Comparison of ENCODE assay signal across 8 cellular contexts in the genomic region with DNA sequence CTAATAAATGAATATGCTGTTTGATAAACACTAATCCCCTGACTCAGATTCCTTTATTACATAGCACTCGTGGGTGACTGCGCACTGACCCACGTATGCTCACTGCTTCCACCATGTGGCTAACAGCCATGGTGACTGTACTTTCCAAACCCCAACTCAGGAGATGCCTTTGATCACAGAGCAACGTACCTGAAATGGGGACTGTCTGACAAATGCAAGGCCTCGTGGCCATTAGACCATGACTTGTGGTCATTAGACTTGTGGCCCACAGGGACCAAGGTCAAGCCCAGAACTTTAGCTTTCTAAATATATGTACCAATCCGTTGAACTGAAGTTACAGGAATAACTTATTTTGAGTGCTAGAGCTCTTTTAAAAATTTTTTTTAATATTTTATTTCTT. TPM values are rescaled to one million over a fixed set of nuclear protein-coding genes. Genes with fewer than 3 reads are reported as not detected.
DNase-seq lines count a peak whose midpoint lies in the region; ATAC-seq and TF ChIP-seq lines count a peak whose summit lies in the region.

No MANE protein-coding gene starts in this region.

- POLR2A ChIA-PET in CD8-positive, alpha-beta memory T cell (lab: Charles Lee): no interaction called here
- POLR2A ChIA-PET in OCI-LY7 (lab: Charles Lee): interaction anchor here (0.9 kb wide), 1 partner anchor 49 kb away, joined by 3 read pairs; no protein-coding TSS in a partner anchor

- H3K27ac Mint-ChIP-seq in CD8-positive, alpha-beta memory T cell: peak overlapping the region; percentile 17 to 87 (median 82)

- no peaks in the 10 kb centered on the region for H3K9me2 ChIP-seq in OCI-LY7 (ENCODE audit: insufficient read depth, low read length)

- CTCF ChIA-PET in CD8-positive, alpha-beta memory T cell (lab: Charles Lee): interaction anchor here (0.7 to 1.7 kb wide), 11 partner anchors 15 to 164 kb away, joined by 3 to 15 read pairs (median 4); no protein-coding TSS in a partner anchor
- CTCF ChIA-PET in OCI-LY7 (lab: Charles Lee; ENCODE audit: unreplicated experiment): no interaction called here

- H3K4me2 ChIP-seq in OCI-LY7 (ENCODE audit: low read length) (no peak overlapping the region), parathyroid adenoma (ENCODE audit: low read length) (no peak overlapping the region)

- peak; percentile 87 for TF ChIP-seq CTCF in OCI-LY7 (conservative IDR thresholded peaks at IDR 0.05; ENCODE audit: low read length)
- TF ChIP-seq CTCF in parathyroid adenoma (IDR thresholded peaks at IDR 0.05): peak; percentile 72

- no peak overlapping the region for H3K9ac ChIP-seq in parathyroid adenoma

- no peaks in the 10 kb centered on the region for H3K27me3 Mint-ChIP-seq in CD8-positive, alpha-beta memory T cell
- no peaks in the 10 kb centered on the region for H3K27me3 Mint-ChIP-seq in activated T-cell treated with anti-CD3 and anti-CD28 coated beads, Interleukin-2, amount 50 U/mL, for 4 hours (ENCODE audit: low read depth)

- H3K4me1 Mint-ChIP-seq in CD8-positive, alpha-beta memory T cell: peaks cover 29 to 46% (median 41%) of the 10 kb centered on the region in 3 donors
- H3K4me1 Mint-ChIP-seq in activated T-cell treated with anti-CD3 and anti-CD28 coated beads, Interleukin-2, amount 50 U/mL, for 4 hours (ENCODE audit: low read depth): peaks cover 36% of the 10 kb centered on the region

- H3K9me3 Mint-ChIP-seq in CD8-positive, alpha-beta memory T cell: no peaks in the 10 kb centered on the region
- no peaks in the 10 kb centered on the region for H3K9me3 Mint-ChIP-seq in activated T-cell treated with anti-CD3 and anti-CD28 coated beads, Interleukin-2, amount 50 U/mL, for 4 hours

- H3K4me1 ChIP-seq in CD8-positive, alpha-beta memory T cell (ENCODE audit: insufficient read depth, low read length): peaks cover 40% of the 10 kb centered on the region
- H3K4me1 ChIP-seq in OCI-LY7 (ENCODE audit: insufficient read depth, low read length, poor library complexity, severe bottlenecking) (peaks cover 3% of the 10 kb centered on the region), parathyroid adenoma (no peaks in the 10 kb centered on the region)

- intact Hi-C loops in OCI-LY7 (cut with micrococcal nuclease; ENCODE audit: unreplicated experiment): loop anchor here (1.0 to 2.0 kb wide), 2 partner anchors 59 to 164 kb away; no protein-coding TSS in a partner anchor

- no peak overlapping the region for H3K4me3 Mint-ChIP-seq in CD8-positive, alpha-beta memory T cell
- no peak overlapping the region for H3K4me3 Mint-ChIP-seq in activated T-cell treated with anti-CD3 and anti-CD28 coated beads, Interleukin-2, amount 50 U/mL, for 4 hours

- H3K27me3 ChIP-seq in CD8-positive, alpha-beta memory T cell (ENCODE audit: insufficient read depth, low read length, poor library complexity, severe bottlenecking): no peaks in the 10 kb centered on the region
- H3K27me3 ChIP-seq in parathyroid adenoma (ENCODE audit: control insufficient read depth, insufficient read depth, low read length): no peaks in the 10 kb centered on the region

- peaks cover 21 to 90% (median 27%) of the 10 kb centered on the region in 3 donors for H3K36me3 Mint-ChIP-seq in CD8-positive, alpha-beta memory T cell
- peaks cover 32% of the 10 kb centered on the region for H3K36me3 Mint-ChIP-seq in activated T-cell treated with anti-CD3 and anti-CD28 coated beads, Interleukin-2, amount 50 U/mL, for 4 hours (ENCODE audit: insufficient read depth)

- ATAC-seq in GM19043 (IDR thresholded peaks at IDR 0.05; ENCODE audit: low read depth, unreplicated experiment) (peak; percentile 93), HG03280 (IDR thresholded peaks at IDR 0.05; ENCODE audit: unreplicated experiment) (peak; percentile 68)
- peak; percentile 92 to 98 for ATAC-seq in activated T-cell treated with anti-CD3 and anti-CD28 coated beads, Interleukin-2, amount 50 U/mL, for 4 hours

- H4K20me1 ChIP-seq in OCI-LY7 (ENCODE audit: insufficient read depth, low read length): no peaks in the 10 kb centered on the region

- peak; percentile 24 to 73 (median 50) for DNase-seq in CD8-positive, alpha-beta memory T cell
- DNase-seq in OCI-LY7 (ENCODE audit: low spot score) (peak; percentile 72), fibroblast of peridontal ligament (ENCODE audit: extremely low read depth) (peak; percentile 61), NCI-H2029 (lab: John Stamatoyannopoulos, UW) (no peak)
- DNase-seq in activated T-cell treated with anti-CD3 and anti-CD28 coated beads, Interleukin-2, amount 50 U/mL, for 4 hours: peak; percentile 57

- H3K79me2 ChIP-seq in OCI-LY7 (ENCODE audit: insufficient read depth, low read depth, low read length) (no peaks in the 10 kb centered on the region), parathyroid adenoma (no peaks in the 10 kb centered on the region)

- no peak overlapping the region for H3K27ac ChIP-seq in CD8-positive, alpha-beta memory T cell (ENCODE audit: low read depth, low read length)
- H3K27ac ChIP-seq in OCI-LY7 (ENCODE audit: low read depth, low read length, poor library complexity, severe bottlenecking) (no peak overlapping the region), parathyroid adenoma (no peak overlapping the region)

- H3K4me3 ChIP-seq in CD8-positive, alpha-beta memory T cell (ENCODE audit: low read length): no peak overlapping the region
- H3K4me3 ChIP-seq in OCI-LY7 (ENCODE audit: low read depth, low read length, poor library complexity, severe bottlenecking) (no peak overlapping the region), parathyroid adenoma (ENCODE audit: low read depth, low read length) (peak overlapping the region; percentile 0)

- BruUV-seq in OCI-LY7 (replicated peaks; lab: Mats Ljungman, UMichigan): no TSS peak

- no peak overlapping the region for H2AFZ ChIP-seq in OCI-LY7 (ENCODE audit: low read length)
- no peak overlapping the region for H2AFZ ChIP-seq in parathyroid adenoma

- H3K9me3 ChIP-seq in CD8-positive, alpha-beta memory T cell (ENCODE audit: low read length): no peaks in the 10 kb centered on the region
- no peaks in the 10 kb centered on the region for H3K9me3 ChIP-seq in OCI-LY7 (ENCODE audit: low read length)
- H3K9me3 ChIP-seq in parathyroid adenoma (ENCODE audit: control insufficient read depth, low read length): no peaks in the 10 kb centered on the region

- H3K36me3 ChIP-seq in CD8-positive, alpha-beta memory T cell (ENCODE audit: insufficient read depth, low read length): peaks cover 61% of the 10 kb centered on the region
- peaks cover 92% of the 10 kb centered on the region for H3K36me3 ChIP-seq in OCI-LY7 (ENCODE audit: insufficient read depth, low read length)
- no peaks in the 10 kb centered on the region for H3K36me3 ChIP-seq in parathyroid adenoma (ENCODE audit: control insufficient read depth, insufficient read depth, low read length)

RNA-seq across cellular contexts. Expression of gene CYFIP2, which starts 46.6 kb away (rescaled TPM):
- 100 to 1,000 TPM; 239 to 259 TPM for total RNA-seq in CD8-positive, alpha-beta memory T cell
- 534 TPM for polyA plus RNA-seq in CD8-positive, alpha-beta memory T cell
- total RNA-seq in OCI-LY7 (2014; rRNA removed; shearing (Covaris generic)): 221 and 258 TPM in 2 replicates
- 419 and 461 TPM in 2 replicates for total RNA-seq in OCI-LY7 (2022)
- total RNA-seq in activated T-cell treated with anti-CD3 and anti-CD28 coated beads, Interleukin-2, amount 50 U/mL, for 4 hours: 100 to 1,000 TPM; 160 to 191 (median 175) TPM
